Comparison of ENCODE assay signal across 36 cellular contexts in genomic region chr6:1720620-1721322, GRCh38.
DNase-seq lines count a peak whose midpoint lies in the region; ATAC-seq and TF ChIP-seq lines count a peak whose summit lies in the region.
"Had no signal": no experiment of that assay in that cellular context is flagged by ENCODE, and none has a peak within 500 bp of the region (broad histone marks: within the 10 kb centered on the region; RNA-seq: fewer than 3 reads in every experiment).

No MANE protein-coding gene starts in this region.

- DNase-seq in H7, result peak; percentile 81
- peak; percentile 36 for DNase-seq in NT2/D1 (ENCODE audit: low read depth, low spot score)
- no peak for DNase-seq in glutamatergic neuron
- DNase-seq in neural crest cell (ENCODE audit: low read depth, low spot score), result peak; percentile 37
- DNase-seq in stimulated activated naive CD8-positive, alpha-beta T cell treated with anti-CD3 and anti-CD28 coated beads, Interleukin-15, amount 100 ng/mL, for 72 hours, result no peak
- DNase-seq in activated effector memory CD4-positive, alpha-beta T cell treated with anti-CD3 and anti-CD28 coated beads, Interleukin-2, amount 50 U/mL, for 16 hours, result no peak
- DNase-seq: ACHN; activated B cell treated with CpG ODN at 0.5 μM for 24 hours; activated naive CD4-positive, alpha-beta T cell treated with Interleukin-2 at 50 U/mL for 16 hours; activated T-cell treated with anti-CD3 and anti-CD28 coated beads, Interleukin-2, amount 50 U/mL, for 4 hours; CD8-positive, alpha-beta memory T cell; central memory CD4-positive, alpha-beta T cell; dermis blood vessel endothelial cell; DMS 273 treated with DMSO at 0.1 percent for 48 hours; gastrocnemius medialis; HCEC 1CT; hippocampal formation; Kasumi-1; left ventricle myocardium superior; midbrain; naive B cell; NCI-H1436 treated with DMSO at 0.1 percent for 48 hours; NCI-H2081 treated with DMSO at 0.1 percent for 48 hours; NCI-H446; NCI-H748 treated with DMSO at 0.1 percent for 48 hours; occipital lobe; stimulated activated CD4-positive, alpha-beta T cell treated with anti-CD3 and anti-CD28 coated beads, Interleukin-15, amount 100 ng/mL, for 24 hours; substantia nigra; T-cell; trophoblast cell had no signal

- H3K4me3 ChIP-seq in H7 (ENCODE audit: insufficient read depth, low read depth, low read length) (no peak overlapping the region), NT2/D1 (ENCODE audit: insufficient read length, low read depth) (no peak overlapping the region)
- H3K4me3 ChIP-seq: gastrocnemius medialis, GM12878 had no signal

- no peaks in the 10 kb centered on the region for H3K9me3 ChIP-seq in NT2/D1 (ENCODE audit: insufficient read depth, low read length)
- H3K9me3 ChIP-seq: gastrocnemius medialis had no signal

- H3K4me3 Mint-ChIP-seq in glutamatergic neuron (ENCODE audit: unreplicated experiment), result no peak overlapping the region
- peak overlapping the region; percentile 16 for H3K4me3 Mint-ChIP-seq in neural crest cell
- H3K4me3 Mint-ChIP-seq in stimulated activated naive CD8-positive, alpha-beta T cell treated with anti-CD3 and anti-CD28 coated beads, Interleukin-15, amount 100 ng/mL, for 72 hours, result no peak overlapping the region
- H3K4me3 Mint-ChIP-seq: activated B cell treated with CpG ODN at 0.5 μM for 24 hours; activated T-cell treated with anti-CD3 and anti-CD28 coated beads, Interleukin-2, amount 50 U/mL, for 4 hours; B cell; CD8-positive, alpha-beta memory T cell; naive B cell; stimulated activated effector memory CD8-positive, alpha-beta T cell treated with anti-CD3 and anti-CD28 coated beads, Interleukin-12 subunit alpha, Interleukin-12 subunit beta, amount 100 ng/mL, for 72 hours; T-cell had no signal

- H3K27me3 Mint-ChIP-seq in glutamatergic neuron (ENCODE audit: unreplicated experiment) (no peaks in the 10 kb centered on the region), neural crest cell (ENCODE audit: low read depth) (no peaks in the 10 kb centered on the region)
- no peaks in the 10 kb centered on the region for H3K27me3 Mint-ChIP-seq in stimulated activated naive CD8-positive, alpha-beta T cell treated with anti-CD3 and anti-CD28 coated beads, Interleukin-15, amount 100 ng/mL, for 72 hours
- H3K27me3 Mint-ChIP-seq: activated B cell treated with CpG ODN at 0.5 μM for 24 hours; B cell; CD8-positive, alpha-beta memory T cell; naive B cell; T-cell had no signal

- peaks cover 17% of the 10 kb centered on the region for H3K4me1 Mint-ChIP-seq in glutamatergic neuron (ENCODE audit: low read depth, unreplicated experiment)
- H3K4me1 Mint-ChIP-seq in neural crest cell, result peaks cover 42% of the 10 kb centered on the region
- no peaks in the 10 kb centered on the region for H3K4me1 Mint-ChIP-seq in stimulated activated naive CD8-positive, alpha-beta T cell treated with anti-CD3 and anti-CD28 coated beads, Interleukin-15, amount 100 ng/mL, for 72 hours
- H3K4me1 Mint-ChIP-seq: activated B cell treated with CpG ODN at 0.5 μM for 24 hours; B cell; CD8-positive, alpha-beta memory T cell; stimulated activated effector memory CD8-positive, alpha-beta T cell treated with anti-CD3 and anti-CD28 coated beads, Interleukin-12 subunit alpha, Interleukin-12 subunit beta, amount 100 ng/mL, for 72 hours; T-cell had no signal

- H3K9ac ChIP-seq in NT2/D1 (ENCODE audit: insufficient read length, low read depth), result no peak overlapping the region

- no peaks in the 10 kb centered on the region for H3K4me1 ChIP-seq in NT2/D1 (ENCODE audit: insufficient read depth, insufficient read length)
- H3K4me1 ChIP-seq: gastrocnemius medialis had no signal

- H3K27ac Mint-ChIP-seq in glutamatergic neuron (ENCODE audit: unreplicated experiment) (peak overlapping the region; percentile 4), neural crest cell (ENCODE audit: unreplicated experiment) (peak overlapping the region; percentile 79)
- H3K27ac Mint-ChIP-seq in stimulated activated naive CD8-positive, alpha-beta T cell treated with anti-CD3 and anti-CD28 coated beads, Interleukin-15, amount 100 ng/mL, for 72 hours, result peak overlapping the region in 1 of 2 donors; percentile 4
- H3K27ac Mint-ChIP-seq: activated B cell treated with CpG ODN at 0.5 μM for 24 hours; B cell; CD8-positive, alpha-beta memory T cell; stimulated activated effector memory CD8-positive, alpha-beta T cell treated with anti-CD3 and anti-CD28 coated beads, Interleukin-12 subunit alpha, Interleukin-12 subunit beta, amount 100 ng/mL, for 72 hours; T-cell had no signal

- H3K36me3 ChIP-seq in H7 (replicated peaks; ENCODE audit: control insufficient read depth, insufficient read depth, low read length) (no peaks in the 10 kb centered on the region), NT2/D1 (ENCODE audit: insufficient read depth, insufficient read length, low read length) (no peaks in the 10 kb centered on the region)
- H3K36me3 ChIP-seq: gastrocnemius medialis had no signal

- no peak for ATAC-seq in stimulated activated naive CD8-positive, alpha-beta T cell treated with anti-CD3 and anti-CD28 coated beads, Interleukin-15, amount 100 ng/mL, for 72 hours
- no peak for ATAC-seq in HG03097 (IDR thresholded peaks at IDR 0.05; ENCODE audit: low FRiP score, unreplicated experiment)
- ATAC-seq in GM18519 (IDR thresholded peaks at IDR 0.05; ENCODE audit: low FRiP score, unreplicated experiment), result no peak
- ATAC-seq: activated T-cell treated with anti-CD3 and anti-CD28 coated beads, Interleukin-2, amount 50 U/mL, for 4 hours; gastrocnemius medialis; GM12878; HepG2; left ventricle myocardium superior; stimulated activated effector memory CD8-positive, alpha-beta T cell treated with anti-CD3 and anti-CD28 coated beads, Interleukin-12 subunit alpha, Interleukin-12 subunit beta, amount 100 ng/mL, for 72 hours; T-cell had no signal

- no peaks in the 10 kb centered on the region for H3K27me3 ChIP-seq in H7 (ENCODE audit: control insufficient read depth, insufficient read depth, low read length)
- H3K27me3 ChIP-seq in NT2/D1 (ENCODE audit: insufficient read depth, insufficient read length), result no peaks in the 10 kb centered on the region
- H3K27me3 ChIP-seq: gastrocnemius medialis had no signal

- no peak for TF ChIP-seq CTCF in glutamatergic neuron (IDR thresholded peaks at IDR 0.05; ENCODE audit: partially characterized antibody, unreplicated experiment)
- no peak for TF ChIP-seq CTCF in neural crest cell (conservative IDR thresholded peaks at IDR 0.05)

- no peaks in the 10 kb centered on the region for H3K36me3 Mint-ChIP-seq in glutamatergic neuron (ENCODE audit: unreplicated experiment)
- no peaks in the 10 kb centered on the region for H3K36me3 Mint-ChIP-seq in neural crest cell (ENCODE audit: low read depth)

- H3K9me3 Mint-ChIP-seq in glutamatergic neuron (ENCODE audit: unreplicated experiment), result peaks cover 1% of the 10 kb centered on the region
- no peaks in the 10 kb centered on the region for H3K9me3 Mint-ChIP-seq in neural crest cell
- no peaks in the 10 kb centered on the region for H3K9me3 Mint-ChIP-seq in stimulated activated naive CD8-positive, alpha-beta T cell treated with anti-CD3 and anti-CD28 coated beads, Interleukin-15, amount 100 ng/mL, for 72 hours
- H3K9me3 Mint-ChIP-seq: activated B cell treated with CpG ODN at 0.5 μM for 24 hours; activated T-cell treated with anti-CD3 and anti-CD28 coated beads, Interleukin-2, amount 50 U/mL, for 4 hours; CD8-positive, alpha-beta memory T cell; naive B cell; stimulated activated effector memory CD8-positive, alpha-beta T cell treated with anti-CD3 and anti-CD28 coated beads, Interleukin-12 subunit alpha, Interleukin-12 subunit beta, amount 100 ng/mL, for 72 hours; T-cell had no signal

Comparison
In these comparisons a context has a peak if more than half of its experiments do, and no peak if none do; other contexts are left out.
1. DNase-seq: peak in H7 (single experiment), NT2/D1 (single experiment) and neural crest cell (single experiment); none in glutamatergic neuron (single experiment), stimulated activated naive CD8-positive, alpha-beta T cell treated with anti-CD3 and anti-CD28 coated beads, Interleukin-15, amount 100 ng/mL, for 72 hours (0 of 2) and activated effector memory CD4-positive, alpha-beta T cell treated with anti-CD3 and anti-CD28 coated beads, Interleukin-2, amount 50 U/mL, for 16 hours (single experiment).